In the genomic region with DNA sequence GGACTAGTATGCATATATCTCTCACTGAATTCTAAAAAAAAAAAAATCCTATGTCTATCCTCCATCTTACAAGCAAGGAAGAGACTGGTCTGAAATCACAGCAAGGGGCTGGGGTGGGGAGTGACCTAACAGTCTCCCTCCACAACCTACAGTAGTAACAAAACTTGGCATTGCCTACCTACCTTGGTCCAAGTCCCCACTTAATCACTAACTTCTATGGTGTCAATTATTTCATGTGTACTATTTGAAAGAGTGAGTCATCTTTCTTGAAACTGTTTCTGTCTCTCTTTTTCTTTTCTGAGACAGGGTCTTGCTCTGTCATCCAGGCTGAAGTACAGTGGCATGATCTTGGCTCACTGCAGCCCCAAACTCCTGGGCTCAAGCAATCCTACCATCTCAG, we compare ENCODE assay signal across 23 cellular contexts. TPM values are rescaled to one million over a fixed set of nuclear protein-coding genes. Genes with fewer than 3 reads are reported as not detected.
DNase-seq lines count a peak whose midpoint lies in the region; ATAC-seq and TF ChIP-seq lines count a peak whose summit lies in the region.
"Had no signal": no experiment of that assay in that cellular context is flagged by ENCODE, and none has a peak within 500 bp of the region (broad histone marks: within the 10 kb centered on the region; RNA-seq: fewer than 3 reads in every experiment).

No MANE protein-coding gene starts in this region.

- ATAC-seq in activated naive CD8-positive, alpha-beta T cell treated with anti-CD3 and anti-CD28 coated beads, Interleukin-2, amount 50 U/mL, for 24 hours: peak; percentile 73
- peak; percentile 73 for ATAC-seq in stimulated activated effector memory CD8-positive, alpha-beta T cell treated with anti-CD3 and anti-CD28 coated beads, Interleukin-12 subunit alpha, Interleukin-12 subunit beta, amount 100 ng/mL, for 72 hours
- ATAC-seq in GM21576 (IDR thresholded peaks at IDR 0.05; ENCODE audit: unreplicated experiment) (no peak), right lobe of liver (no peak)
- ATAC-seq: CD8-positive, alpha-beta T cell; GM12878; PC-3 had no signal

- peaks cover 0 to 38% (median 16%) of the 10 kb centered on the region in 4 donors for H3K36me3 ChIP-seq in right lobe of liver

- no peak for TF ChIP-seq POLR2A in right lobe of liver (IDR thresholded peaks at IDR 0.05)

- peak overlapping the region; percentile 73 for H3K27ac Mint-ChIP-seq in activated T-cell treated with anti-CD3 and anti-CD28 coated beads, Interleukin-2, amount 50 U/mL, for 24 hours
- peak overlapping the region; percentile 81; the same call in 1 of the 2 replicates for H3K27ac Mint-ChIP-seq in HFFc6
- H3K27ac Mint-ChIP-seq in activated naive CD8-positive, alpha-beta T cell treated with anti-CD3 and anti-CD28 coated beads, Interleukin-2, amount 50 U/mL, for 24 hours: peak overlapping the region; percentile 79
- H3K27ac Mint-ChIP-seq in stimulated activated effector memory CD8-positive, alpha-beta T cell treated with anti-CD3 and anti-CD28 coated beads, Interleukin-12 subunit alpha, Interleukin-12 subunit beta, amount 100 ng/mL, for 72 hours: peak overlapping the region; percentile 78
- H3K27ac Mint-ChIP-seq: CD8-positive, alpha-beta T cell had no signal

- H3K36me3 Mint-ChIP-seq in activated T-cell treated with anti-CD3 and anti-CD28 coated beads, Interleukin-2, amount 50 U/mL, for 24 hours (ENCODE audit: low read depth): peaks cover 85% of the 10 kb centered on the region
- H3K36me3 Mint-ChIP-seq in HFFc6 (ENCODE audit: low read depth): peaks cover 53% of the 10 kb centered on the region
- H3K36me3 Mint-ChIP-seq in activated naive CD8-positive, alpha-beta T cell treated with anti-CD3 and anti-CD28 coated beads, Interleukin-2, amount 50 U/mL, for 24 hours (ENCODE audit: low read depth): peaks cover 54% of the 10 kb centered on the region
- H3K36me3 Mint-ChIP-seq in stimulated activated effector memory CD8-positive, alpha-beta T cell treated with anti-CD3 and anti-CD28 coated beads, Interleukin-12 subunit alpha, Interleukin-12 subunit beta, amount 100 ng/mL, for 72 hours: peaks cover 85% of the 10 kb centered on the region

- peaks cover 19% of the 10 kb centered on the region for H3K4me1 Mint-ChIP-seq in activated T-cell treated with anti-CD3 and anti-CD28 coated beads, Interleukin-2, amount 50 U/mL, for 24 hours (ENCODE audit: low read depth)
- peaks cover 76% of the 10 kb centered on the region for H3K4me1 Mint-ChIP-seq in HFFc6 (ENCODE audit: low read depth)
- peaks cover 26% of the 10 kb centered on the region for H3K4me1 Mint-ChIP-seq in activated naive CD8-positive, alpha-beta T cell treated with anti-CD3 and anti-CD28 coated beads, Interleukin-2, amount 50 U/mL, for 24 hours
- peaks cover 25% of the 10 kb centered on the region for H3K4me1 Mint-ChIP-seq in stimulated activated effector memory CD8-positive, alpha-beta T cell treated with anti-CD3 and anti-CD28 coated beads, Interleukin-12 subunit alpha, Interleukin-12 subunit beta, amount 100 ng/mL, for 72 hours

- H3K27me3 Mint-ChIP-seq in activated T-cell treated with anti-CD3 and anti-CD28 coated beads, Interleukin-2, amount 50 U/mL, for 24 hours: no peaks in the 10 kb centered on the region
- H3K27me3 Mint-ChIP-seq in HFFc6 (ENCODE audit: insufficient read depth): peaks cover 5% of the 10 kb centered on the region
- H3K27me3 Mint-ChIP-seq in activated naive CD8-positive, alpha-beta T cell treated with anti-CD3 and anti-CD28 coated beads, Interleukin-2, amount 50 U/mL, for 24 hours: no peaks in the 10 kb centered on the region

- no peak overlapping the region for H3K4me3 ChIP-seq in right lobe of liver
- H3K4me3 ChIP-seq: BLaER1 treated with 17β-estradiol and CSF1 and Interleukin-3, amounts not matched to agents 10 nM and 100 nM; GM12878; GM23248; MG63 had no signal

- no peak overlapping the region for H3K27ac ChIP-seq in right lobe of liver
- H3K27ac ChIP-seq: GM23248, RWPE1 had no signal

- no peaks in the 10 kb centered on the region for H3K9me3 ChIP-seq in right lobe of liver
- H3K9me3 ChIP-seq: BLaER1 treated with 17β-estradiol and CSF1 and Interleukin-3, amounts not matched to agents 10 nM and 100 nM; MG63 had no signal

- H3K4me3 Mint-ChIP-seq in activated T-cell treated with anti-CD3 and anti-CD28 coated beads, Interleukin-2, amount 50 U/mL, for 24 hours: no peak overlapping the region
- H3K4me3 Mint-ChIP-seq in HFFc6: no peak overlapping the region
- no peak overlapping the region for H3K4me3 Mint-ChIP-seq in activated naive CD8-positive, alpha-beta T cell treated with anti-CD3 and anti-CD28 coated beads, Interleukin-2, amount 50 U/mL, for 24 hours
- peak overlapping the region; percentile 11 for H3K4me3 Mint-ChIP-seq in stimulated activated effector memory CD8-positive, alpha-beta T cell treated with anti-CD3 and anti-CD28 coated beads, Interleukin-12 subunit alpha, Interleukin-12 subunit beta, amount 100 ng/mL, for 72 hours
- H3K4me3 Mint-ChIP-seq: CD8-positive, alpha-beta T cell had no signal

- intact Hi-C loops in right lobe of liver (cut with DNase I): no loop called here

- H3K4me1 ChIP-seq in right lobe of liver: no peaks in the 10 kb centered on the region

- TF ChIP-seq CTCF in HFFc6 (IDR thresholded peaks at IDR 0.05): no peak
- no peak for TF ChIP-seq CTCF in right lobe of liver (IDR thresholded peaks at IDR 0.05)

- no peaks in the 10 kb centered on the region for H3K9me3 Mint-ChIP-seq in activated T-cell treated with anti-CD3 and anti-CD28 coated beads, Interleukin-2, amount 50 U/mL, for 24 hours
- H3K9me3 Mint-ChIP-seq in HFFc6: no peaks in the 10 kb centered on the region
- no peaks in the 10 kb centered on the region for H3K9me3 Mint-ChIP-seq in activated naive CD8-positive, alpha-beta T cell treated with anti-CD3 and anti-CD28 coated beads, Interleukin-2, amount 50 U/mL, for 24 hours
- H3K9me3 Mint-ChIP-seq in stimulated activated effector memory CD8-positive, alpha-beta T cell treated with anti-CD3 and anti-CD28 coated beads, Interleukin-12 subunit alpha, Interleukin-12 subunit beta, amount 100 ng/mL, for 72 hours: no peaks in the 10 kb centered on the region
- H3K9me3 Mint-ChIP-seq: CD8-positive, alpha-beta T cell had no signal

- no peaks in the 10 kb centered on the region for H3K27me3 ChIP-seq in right lobe of liver
- H3K27me3 ChIP-seq: BLaER1 treated with 17β-estradiol and CSF1 and Interleukin-3, amounts not matched to agents 10 nM and 100 nM; MG63 had no signal

- DNase-seq in activated T-cell treated with anti-CD3 and anti-CD28 coated beads, Interleukin-2, amount 50 U/mL, for 24 hours: no peak
- DNase-seq in activated T-cell treated with anti-CD3 and anti-CD28 coated beads for 4 hours (no peak), HFFc6 (no peak), right lobe of liver (no peak)
- no peak for DNase-seq in activated naive CD8-positive, alpha-beta T cell treated with anti-CD3 and anti-CD28 coated beads, Interleukin-2, amount 50 U/mL, for 24 hours
- no peak for DNase-seq in stimulated activated effector memory CD8-positive, alpha-beta T cell treated with anti-CD3 and anti-CD28 coated beads, Interleukin-12 subunit alpha, Interleukin-12 subunit beta, amount 100 ng/mL, for 72 hours (ENCODE audit: low spot score in 2 of 2)
- DNase-seq: Calu3; CD8-positive, alpha-beta T cell; GF-D8; GM23248; HCEC 1CT; Kasumi-1; MG63; NCI-H1048; NCI-H1436 treated with DMSO at 0.1 percent for 48 hours; NCI-H2029; NCI-H345; NCI-H526; PC-3 had no signal

RNA-seq across cellular contexts. Expression of gene CHAC1, which starts 36.8 kb away (rescaled TPM):
- total RNA-seq in HFFc6 (2021; fragmentation: NEBNext Ultra II Directional; extraction: Animal tissue kit (Norgen Biotek cat#: 25700)): 10 to 100 TPM; 20.8 to 26.0 (median 24.2) TPM
- total RNA-seq in right lobe of liver: 10 to 100 TPM in 2 of 6 experiments, 1 to 10 TPM in 1, under 1 TPM in 3; 0.22 to 11.6 (median 0.97) TPM

Comparison
In these comparisons a context has a peak if more than half of its experiments do, and no peak if none do; other contexts are left out.
1. ATAC-seq: peak in activated naive CD8-positive, alpha-beta T cell treated with anti-CD3 and anti-CD28 coated beads, Interleukin-2, amount 50 U/mL, for 24 hours (single experiment) and stimulated activated effector memory CD8-positive, alpha-beta T cell treated with anti-CD3 and anti-CD28 coated beads, Interleukin-12 subunit alpha, Interleukin-12 subunit beta, amount 100 ng/mL, for 72 hours (single experiment); none in GM21576 (single experiment) and right lobe of liver (0 of 4).
2. Peak in every context shown above with its lines, with median percentiles within 50 percentile points of each other: H3K27ac Mint-ChIP-seq.